23 cellular contexts compared by ENCODE assay signal in genomic region chr20:6715350-6716063, GRCh38. TPM values are rescaled to one million over a fixed set of nuclear protein-coding genes. Genes with fewer than 3 reads are reported as not detected.
"Had no signal": no experiment of that assay in that cellular context is flagged by ENCODE, and none has a peak within 500 bp of the region (broad histone marks: within the 10 kb centered on the region; RNA-seq: fewer than 3 reads in every experiment).

No MANE protein-coding gene starts in this region.

- H3K27me3 Mint-ChIP-seq: effector memory CD8-positive, alpha-beta T cell; progenitor cell of endocrine pancreas; T-helper 17 cell had no signal

- H3K27ac Mint-ChIP-seq: activated naive CD4-positive, alpha-beta T cell treated with anti-CD3 and anti-CD28 coated beads, Interleukin-2, amount 50 U/mL, for 72 hours; activated T-cell treated with anti-CD3 and anti-CD28 coated beads, Interleukin-2, amount 50 U/mL, for 72 hours; dendritic cell treated with granulocyte-macrophage colony-stimulating factor and Interleukin-4, amounts not matched to agents 40 ng/mL and 50 ng/mL, for 4 days; effector memory CD8-positive, alpha-beta T cell; progenitor cell of endocrine pancreas; stimulated activated effector memory CD8-positive, alpha-beta T cell treated with anti-CD3 and anti-CD28 coated beads, Interleukin-12 subunit alpha, Interleukin-12 subunit beta, amount 100 ng/mL, for 72 hours; T-helper 17 cell had no signal

- H3K36me3 Mint-ChIP-seq: activated naive CD4-positive, alpha-beta T cell treated with anti-CD3 and anti-CD28 coated beads, Interleukin-2, amount 50 U/mL, for 72 hours; stimulated activated effector memory CD8-positive, alpha-beta T cell treated with anti-CD3 and anti-CD28 coated beads, Interleukin-12 subunit alpha, Interleukin-12 subunit beta, amount 100 ng/mL, for 72 hours had no signal

- H3K27me3 ChIP-seq: adrenal gland, stomach, upper lobe of left lung had no signal

- H3K4me3 ChIP-seq: adrenal gland, breast epithelium, smooth muscle cell, stomach, upper lobe of left lung had no signal

- H3K4me2 ChIP-seq: smooth muscle cell had no signal

- H3K4me1 ChIP-seq: breast epithelium had no signal

- H3K9me3 ChIP-seq: adrenal gland, breast epithelium, stomach, upper lobe of left lung had no signal

- H3K4me1 Mint-ChIP-seq: stimulated activated effector memory CD8-positive, alpha-beta T cell treated with anti-CD3 and anti-CD28 coated beads, Interleukin-12 subunit alpha, Interleukin-12 subunit beta, amount 100 ng/mL, for 72 hours; T-helper 17 cell had no signal

- DNase-seq: activated CD4-positive, alpha-beta T cell treated with anti-CD3 and anti-CD28 coated beads for 1 hour; activated CD4-positive, alpha-beta T cell treated with anti-CD3 and anti-CD28 coated beads, Interleukin-2, amount 50 U/mL, for 4 hours; activated gamma-delta T cell; activated T-cell treated with anti-CD3 and anti-CD28 coated beads, Interleukin-2, amount 50 U/mL, for 72 hours; effector memory CD8-positive, alpha-beta T cell; foreskin fibroblast; glutamatergic neuron; hypothalamus; islet precursor cell; left colon; stimulated activated CD4-positive, alpha-beta T cell treated with anti-CD3 and anti-CD28 coated beads, Interleukin-4, amount 100 ng/mL, for 24 hours; stomach; T-helper 17 cell; upper lobe of left lung; WERI-Rb-1 had no signal

- H3K27ac ChIP-seq: adrenal gland, breast epithelium, upper lobe of left lung, WERI-Rb-1 had no signal

- H3K36me3 ChIP-seq: adrenal gland, breast epithelium, stomach, upper lobe of left lung, WERI-Rb-1 had no signal

- H3K4me3 Mint-ChIP-seq: activated T-cell treated with anti-CD3 and anti-CD28 coated beads, Interleukin-2, amount 50 U/mL, for 72 hours; dendritic cell treated with granulocyte-macrophage colony-stimulating factor and Interleukin-4, amounts not matched to agents 40 ng/mL and 50 ng/mL, for 4 days; effector memory CD8-positive, alpha-beta T cell; stimulated activated effector memory CD8-positive, alpha-beta T cell treated with anti-CD3 and anti-CD28 coated beads, Interleukin-12 subunit alpha, Interleukin-12 subunit beta, amount 100 ng/mL, for 72 hours; T-helper 17 cell had no signal

- ATAC-seq: activated naive CD4-positive, alpha-beta T cell treated with anti-CD3 and anti-CD28 coated beads, Interleukin-2, amount 50 U/mL, for 72 hours; activated T-cell treated with anti-CD3 and anti-CD28 coated beads, Interleukin-2, amount 50 U/mL, for 72 hours; effector memory CD8-positive, alpha-beta T cell; left colon; stimulated activated effector memory CD8-positive, alpha-beta T cell treated with anti-CD3 and anti-CD28 coated beads, Interleukin-12 subunit alpha, Interleukin-12 subunit beta, amount 100 ng/mL, for 72 hours; T-helper 17 cell had no signal

RNA-seq across cellular contexts. Expression of gene BMP2, which starts 52.0 kb away (rescaled TPM):
- total RNA-seq: activated CD8-positive, alpha-beta memory T cell treated with anti-CD3 and anti-CD28 coated beads for 36 hours; activated naive CD4-positive, alpha-beta T cell treated with anti-CD3 and anti-CD28 coated beads, Interleukin-2, amount 50 U/mL, for 72 hours; activated T-cell treated with anti-CD3 and anti-CD28 coated beads, Interleukin-2, amount 50 U/mL, for 72 hours had no signal
